Comparison of ENCODE assay signal across 28 cellular contexts in the genomic region with DNA sequence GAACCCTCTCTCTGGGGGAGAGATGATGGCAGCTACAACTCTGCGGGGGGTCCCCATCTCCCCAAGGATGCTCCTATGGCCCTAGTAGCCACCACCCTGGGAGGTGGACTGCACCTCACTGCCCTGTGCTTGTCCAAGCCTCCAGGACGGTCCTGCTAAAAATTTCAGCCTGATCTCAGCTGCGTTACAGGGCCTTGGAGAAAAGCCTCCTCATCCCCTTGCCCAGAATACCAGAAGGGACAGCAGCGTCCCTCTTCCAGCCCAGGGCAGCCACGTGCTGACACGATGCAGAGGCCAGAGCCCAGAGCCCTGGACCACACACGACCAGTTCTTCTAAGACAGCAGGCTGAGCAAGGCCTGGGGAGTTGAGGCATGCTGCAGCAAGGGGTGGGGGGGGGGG.
"Had no signal": no experiment of that assay in that cellular context is flagged by ENCODE, and none has a peak within 500 bp of the region (broad histone marks: within the 10 kb centered on the region; RNA-seq: fewer than 3 reads in every experiment).

No MANE protein-coding gene starts in this region.

- H3K36me3 Mint-ChIP-seq: activated naive CD8-positive, alpha-beta T cell had no signal

- H3K27ac ChIP-seq: brain microvascular endothelial cell, foreskin keratinocyte, VCaP had no signal

- ATAC-seq: activated T-cell treated with anti-CD3 and anti-CD28 coated beads, Interleukin-2, amount 50 U/mL, for 72 hours; foreskin keratinocyte; gastrocnemius medialis; WTC11 had no signal

- H3K4me1 ChIP-seq: foreskin keratinocyte had no signal

- DNase-seq: activated CD4-positive, alpha-beta memory T cell treated with anti-CD3 and anti-CD28 coated beads, Interleukin-2, amount 10 ng/mL, durations not matched to agents 7 days and 5 days; activated CD4-positive, alpha-beta T cell treated with anti-CD3 and anti-CD28 coated beads for 1 hour; activated CD4-positive, alpha-beta T cell treated with anti-CD3 and anti-CD28 coated beads for 4 hours; activated CD4-positive, alpha-beta T cell treated with anti-CD3 and anti-CD28 coated beads, Interleukin-2, amount 10 ng/mL, durations not matched to agents 7 days and 5 days; activated CD4-positive, alpha-beta T cell treated with anti-CD3 and anti-CD28 coated beads, Interleukin-2, amount 50 U/mL, for 4 hours; activated CD8-positive, alpha-beta memory T cell treated with anti-CD3 and anti-CD28 coated beads, Interleukin-2, amount 50 U/mL, for 48 hours; activated gamma-delta T cell treated with Interleukin-2 at 50 U/mL for 16 hours; activated naive CD4-positive, alpha-beta T cell treated with anti-CD3 and anti-CD28 coated beads, Interleukin-2, amount 50 U/mL, for 16 hours; activated naive CD4-positive, alpha-beta T cell treated with Interleukin-2 at 50 U/mL for 16 hours; activated T-cell treated with anti-CD3 and anti-CD28 coated beads for 4 hours; activated T-cell treated with anti-CD3 and anti-CD28 coated beads, Interleukin-2, amount 50 U/mL, for 24 hours; activated T-cell treated with anti-CD3 and anti-CD28 coated beads, Interleukin-2, amount 50 U/mL, for 72 hours; amniotic stem cell; anterior cingulate cortex; brain microvascular endothelial cell; dorsolateral prefrontal cortex; effector memory CD4-positive, alpha-beta T cell; erythroblast; foreskin keratinocyte; gastrocnemius medialis; glutamatergic neuron; T-helper 2 cell had no signal

- H3K9me3 ChIP-seq: gastrocnemius medialis had no signal

- H3K4me3 Mint-ChIP-seq: activated CD4-positive, alpha-beta memory T cell treated with anti-CD3 and anti-CD28 coated beads, Interleukin-2, amount 10 ng/mL, durations not matched to agents 7 days and 5 days; activated CD4-positive, alpha-beta T cell treated with anti-CD3 and anti-CD28 coated beads, Interleukin-2, amount 10 ng/mL, durations not matched to agents 7 days and 5 days had no signal

- H3K9me3 Mint-ChIP-seq: activated CD4-positive, alpha-beta memory T cell treated with anti-CD3 and anti-CD28 coated beads, Interleukin-2, amount 10 ng/mL, durations not matched to agents 7 days and 5 days; activated T-cell treated with anti-CD3 and anti-CD28 coated beads, Interleukin-2, amount 50 U/mL, for 24 hours; central memory CD8-positive, alpha-beta T cell had no signal

- H3K27me3 ChIP-seq: brain microvascular endothelial cell, esophagus muscularis mucosa had no signal

- H3K27ac Mint-ChIP-seq: activated CD4-positive, alpha-beta memory T cell treated with anti-CD3 and anti-CD28 coated beads, Interleukin-2, amount 10 ng/mL, durations not matched to agents 7 days and 5 days; activated CD4-positive, alpha-beta T cell treated with anti-CD3 and anti-CD28 coated beads, Interleukin-2, amount 10 ng/mL, durations not matched to agents 7 days and 5 days; activated naive CD8-positive, alpha-beta T cell; activated T-cell treated with anti-CD3 and anti-CD28 coated beads, Interleukin-2, amount 50 U/mL, for 24 hours; activated T-cell treated with anti-CD3 and anti-CD28 coated beads, Interleukin-2, amount 50 U/mL, for 72 hours; dendritic cell treated with granulocyte-macrophage colony-stimulating factor and Interleukin-4, amounts not matched to agents 40 ng/mL and 50 ng/mL, for 4 days; WTC11 had no signal

- H3K36me3 ChIP-seq: brain microvascular endothelial cell, esophagus muscularis mucosa, gastrocnemius medialis had no signal
